ENCODE assay signal across 21 cellular contexts in genomic region chr2:88807237-88807962, GRCh38.
DNase-seq lines count a peak whose midpoint lies in the region; ATAC-seq and TF ChIP-seq lines count a peak whose summit lies in the region.
"Had no signal": no experiment of that assay in that cellular context is flagged by ENCODE, and none has a peak within 500 bp of the region (broad histone marks: within the 10 kb centered on the region; RNA-seq: fewer than 3 reads in every experiment).

No MANE protein-coding gene starts in this region.

- peaks cover 5% of the 10 kb centered on the region for H3K27me3 Mint-ChIP-seq in endothelial cell (ENCODE audit: unreplicated experiment)
- no peaks in the 10 kb centered on the region for H3K27me3 Mint-ChIP-seq in activated T-cell treated with anti-CD3 and anti-CD28 coated beads, Interleukin-2, amount 50 U/mL, for 72 hours (ENCODE audit: low read depth)
- H3K27me3 Mint-ChIP-seq: B cell had no signal

- ATAC-seq in activated T-cell treated with anti-CD3 and anti-CD28 coated beads, Interleukin-2, amount 50 U/mL, for 72 hours (replicated peaks in 1 of 2): no peak
- ATAC-seq: CD8-positive, alpha-beta T cell; Panc1 had no signal

- H3K9me3 Mint-ChIP-seq in endothelial cell (ENCODE audit: unreplicated experiment): peaks cover 3% of the 10 kb centered on the region
- no peaks in the 10 kb centered on the region for H3K9me3 Mint-ChIP-seq in activated T-cell treated with anti-CD3 and anti-CD28 coated beads, Interleukin-2, amount 50 U/mL, for 72 hours
- H3K9me3 Mint-ChIP-seq: CD8-positive, alpha-beta T cell had no signal

- H3K4me1 Mint-ChIP-seq in endothelial cell (ENCODE audit: unreplicated experiment): peaks cover 30% of the 10 kb centered on the region
- H3K4me1 Mint-ChIP-seq in activated T-cell treated with anti-CD3 and anti-CD28 coated beads, Interleukin-2, amount 50 U/mL, for 72 hours (ENCODE audit: low read depth): no peaks in the 10 kb centered on the region
- H3K4me1 Mint-ChIP-seq: B cell had no signal

- no peak overlapping the region for H3K4me3 Mint-ChIP-seq in endothelial cell (ENCODE audit: unreplicated experiment)
- H3K4me3 Mint-ChIP-seq in activated T-cell treated with anti-CD3 and anti-CD28 coated beads, Interleukin-2, amount 50 U/mL, for 72 hours: no peak overlapping the region
- H3K4me3 Mint-ChIP-seq: B cell; CD8-positive, alpha-beta T cell had no signal

- H3K36me3 Mint-ChIP-seq in endothelial cell (ENCODE audit: low read depth, unreplicated experiment): peaks cover 2% of the 10 kb centered on the region
- no peaks in the 10 kb centered on the region for H3K36me3 Mint-ChIP-seq in activated T-cell treated with anti-CD3 and anti-CD28 coated beads, Interleukin-2, amount 50 U/mL, for 72 hours (ENCODE audit: insufficient read depth in 2 of 2)
- H3K36me3 Mint-ChIP-seq: CD8-positive, alpha-beta T cell had no signal

- peak; percentile 29 to 47 for DNase-seq in SHP77 (lab: John Stamatoyannopoulos, UW)
- DNase-seq in SHP77 treated with DMSO at 0.1 percent for 48 hours (lab: John Stamatoyannopoulos, UW): no peak
- DNase-seq in NCI-H2029 treated with DMSO at 0.1 percent for 48 hours (lab: John Stamatoyannopoulos, UW): peak; percentile 47
- DNase-seq in endothelial cell (ENCODE audit: low spot score): no peak
- no peak for DNase-seq in activated T-cell treated with anti-CD3 and anti-CD28 coated beads, Interleukin-2, amount 50 U/mL, for 72 hours
- no peak for DNase-seq in T-helper 9 cell
- DNase-seq in dedifferentiated amniotic fluid mesenchymal stem cell (ENCODE audit: extremely low spot score): no peak
- DNase-seq: CD8-positive, alpha-beta T cell; DMS 273 treated with DMSO at 0.1 percent for 48 hours; DND-41; GM23248; H7; Karpas-422; NCI-H1092; NCI-H1417 treated with DMSO at 0.1 percent for 48 hours; NCI-H1694 treated with DMSO at 0.1 percent for 48 hours; NCI-H446; NCI-H526 treated with DMSO at 0.1 percent for 48 hours; SIG-M5 had no signal

- TF ChIP-seq CTCF in endothelial cell (IDR thresholded peaks at IDR 0.05; ENCODE audit: unreplicated experiment): no peak

- H3K27ac Mint-ChIP-seq in endothelial cell (ENCODE audit: unreplicated experiment): peak overlapping the region; percentile 53
- no peak overlapping the region for H3K27ac Mint-ChIP-seq in activated T-cell treated with anti-CD3 and anti-CD28 coated beads, Interleukin-2, amount 50 U/mL, for 72 hours
- H3K27ac Mint-ChIP-seq: B cell; CD8-positive, alpha-beta T cell had no signal

Comparison
In these comparisons a context has a peak if more than half of its experiments do, and no peak if none do; other contexts are left out.
1. DNase-seq: peak in SHP77 (2 of 2) and NCI-H2029 treated with DMSO at 0.1 percent for 48 hours (single experiment); none in SHP77 treated with DMSO at 0.1 percent for 48 hours (single experiment), endothelial cell (single experiment), activated T-cell treated with anti-CD3 and anti-CD28 coated beads, Interleukin-2, amount 50 U/mL, for 72 hours (0 of 2), T-helper 9 cell (single experiment) and dedifferentiated amniotic fluid mesenchymal stem cell (single experiment).